13 cellular contexts compared by ENCODE assay signal in genomic region chr9:95116002-95116819, GRCh38.
DNase-seq lines count a peak whose midpoint lies in the region; ATAC-seq and TF ChIP-seq lines count a peak whose summit lies in the region.
"Had no signal": no experiment of that assay in that cellular context is flagged by ENCODE, and none has a peak within 500 bp of the region (broad histone marks: within the 10 kb centered on the region; RNA-seq: fewer than 3 reads in every experiment).

No MANE protein-coding gene starts in this region.

- no peak overlapping the region for H3K4me3 Mint-ChIP-seq in MCF 10A (ENCODE audit: unreplicated experiment)
- H3K4me3 Mint-ChIP-seq: activated T-cell treated with anti-CD3 and anti-CD28 coated beads, Interleukin-2, amount 50 U/mL, for 24 hours; memory B cell; stimulated activated naive CD8-positive, alpha-beta T cell treated with anti-CD3 and anti-CD28 coated beads, Interleukin-15, Interleukin-2, amounts not matched to agents 100 ng/mL and 50 ng/mL, for 24 hours had no signal

- H3K27ac ChIP-seq in tibial artery: peak overlapping the region; percentile 21 to 31
- H3K27ac ChIP-seq: spleen had no signal

- H3K4me1 Mint-ChIP-seq in MCF 10A (ENCODE audit: insufficient read depth, unreplicated experiment): peaks cover 12% of the 10 kb centered on the region
- H3K4me1 Mint-ChIP-seq: memory B cell had no signal

- no peak overlapping the region for H3K4me3 ChIP-seq in tibial artery
- H3K4me3 ChIP-seq: spleen had no signal

- H3K27ac Mint-ChIP-seq in MCF 10A (ENCODE audit: low read depth, unreplicated experiment): peak overlapping the region; percentile 6
- H3K27ac Mint-ChIP-seq: memory B cell; stimulated activated naive CD8-positive, alpha-beta T cell treated with anti-CD3 and anti-CD28 coated beads, Interleukin-15, Interleukin-2, amounts not matched to agents 100 ng/mL and 50 ng/mL, for 24 hours had no signal

- no peaks in the 10 kb centered on the region for H3K27me3 ChIP-seq in tibial artery
- H3K27me3 ChIP-seq: spleen had no signal

- POLR2A ChIA-PET in MCF 10A (lab: Yijun Ruan, JAX): interaction anchor here (0.8 to 1.2 kb wide), 3 partner anchors 15 to 436 kb away, joined by 3 to 4 read pairs (median 3); no protein-coding TSS in a partner anchor

- CTCF ChIA-PET in MCF 10A (lab: Yijun Ruan, JAX): interaction anchor here (0.6 to 8.8 kb wide), 7 partner anchors 13 to 435 kb away, joined by 3 to 94 read pairs (median 4); no protein-coding TSS in a partner anchor

- intact Hi-C loops in MCF 10A (cut with micrococcal nuclease) (loop anchor here (2.0 kb wide), 1 partner anchor 333 kb away; no protein-coding TSS in a partner anchor), tibial artery (cut with DNase I; ENCODE audit: low total_unique reads) (no loop called here)

- ATAC-seq in HG03097 (IDR thresholded peaks at IDR 0.05; ENCODE audit: low FRiP score, unreplicated experiment): no peak
- no peak for ATAC-seq in GM21526 (IDR thresholded peaks at IDR 0.05; ENCODE audit: low FRiP score, unreplicated experiment)

- no peaks in the 10 kb centered on the region for H3K9me3 ChIP-seq in tibial artery
- H3K9me3 ChIP-seq: spleen had no signal

- peaks cover 18% of the 10 kb centered on the region for H3K36me3 Mint-ChIP-seq in MCF 10A (ENCODE audit: insufficient read depth, unreplicated experiment)

- H3K4me1 ChIP-seq in tibial artery: peaks cover 0 to 53% (median 19%) of the 10 kb centered on the region in 4 donors
- H3K4me1 ChIP-seq: spleen had no signal

- peaks cover 14 to 32% (median 23%) of the 10 kb centered on the region in 3 donors for H3K36me3 ChIP-seq in tibial artery

- TF ChIP-seq CTCF in MCF 10A (IDR thresholded peaks at IDR 0.05; ENCODE audit: unreplicated experiment) (peak; percentile 33), tibial artery (IDR thresholded peaks at IDR 0.05) (no peak)

- DNase-seq in HT-29 (ENCODE audit: low spot score) (peak; percentile 68), MCF 10A (ENCODE audit: unreplicated experiment) (peak; percentile 66), iPS-NIHi7 (ENCODE audit: extremely low spot score) (peak; percentile 44), tibial artery (peak in 1 of 2 donors; percentile 51)
- DNase-seq in stimulated activated CD4-positive, alpha-beta T cell treated with anti-CD3 and anti-CD28 coated beads, Interleukin-2, amount 100 ng/mL, for 24 hours: no peak
- DNase-seq: activated T-cell treated with anti-CD3 and anti-CD28 coated beads, Interleukin-2, amount 50 U/mL, for 24 hours; NCI-H524 treated with DMSO at 0.1 percent for 48 hours; spleen; T-helper 9 cell had no signal

- H3K9me3 Mint-ChIP-seq in MCF 10A (ENCODE audit: unreplicated experiment): no peaks in the 10 kb centered on the region
- H3K9me3 Mint-ChIP-seq: activated T-cell treated with anti-CD3 and anti-CD28 coated beads, Interleukin-2, amount 50 U/mL, for 24 hours; memory B cell; stimulated activated naive CD8-positive, alpha-beta T cell treated with anti-CD3 and anti-CD28 coated beads, Interleukin-15, Interleukin-2, amounts not matched to agents 100 ng/mL and 50 ng/mL, for 24 hours had no signal

- BruUV-seq in MCF 10A (replicated peaks; lab: Mats Ljungman, UMichigan): no TSS peak

- H3K27me3 Mint-ChIP-seq in MCF 10A (ENCODE audit: insufficient read depth, unreplicated experiment): no peaks in the 10 kb centered on the region
- H3K27me3 Mint-ChIP-seq: activated T-cell treated with anti-CD3 and anti-CD28 coated beads, Interleukin-2, amount 50 U/mL, for 24 hours; memory B cell; stimulated activated naive CD8-positive, alpha-beta T cell treated with anti-CD3 and anti-CD28 coated beads, Interleukin-15, Interleukin-2, amounts not matched to agents 100 ng/mL and 50 ng/mL, for 24 hours had no signal

Comparison
In these comparisons a context has a peak if more than half of its experiments do, and no peak if none do; other contexts are left out.
1. DNase-seq: peak in HT-29 (single experiment), MCF 10A (single experiment) and iPS-NIHi7 (single experiment); none in stimulated activated CD4-positive, alpha-beta T cell treated with anti-CD3 and anti-CD28 coated beads, Interleukin-2, amount 100 ng/mL, for 24 hours (0 of 2).